In genomic region chr9:121811751-121812150, GRCh38 we compare ENCODE assay signal across 25 cellular contexts.
"Had no signal": no experiment of that assay in that cellular context is flagged by ENCODE, and none has a peak within 500 bp of the region (broad histone marks: within the 10 kb centered on the region; RNA-seq: fewer than 3 reads in every experiment).

No MANE protein-coding gene starts in this region.

- H3K9me3 Mint-ChIP-seq: effector memory CD8-positive, alpha-beta T cell; naive thymus-derived CD4-positive, alpha-beta T cell; nephron; stimulated activated naive CD8-positive, alpha-beta T cell treated with anti-CD3 and anti-CD28 coated beads, Interleukin-15, amount 100 ng/mL, for 72 hours had no signal

- H3K79me2 ChIP-seq: hepatocyte, parathyroid adenoma had no signal

- H3K27me3 ChIP-seq: gastrocnemius medialis, heart left ventricle, hepatocyte, neutrophil, suprapubic skin, thyroid gland had no signal

- DNase-seq: cortex of kidney; effector memory CD8-positive, alpha-beta T cell; foreskin fibroblast; gastrocnemius medialis; heart left ventricle; kidney; mesenchymal stem cell; midbrain; naive thymus-derived CD4-positive, alpha-beta T cell; stimulated activated CD4-positive, alpha-beta T cell treated with anti-CD3 and anti-CD28 coated beads, Interleukin-12 subunit alpha, Interleukin-12 subunit beta, amount 100 ng/mL, for 4 hours; stimulated activated CD4-positive, alpha-beta T cell treated with anti-CD3 and anti-CD28 coated beads, Interleukin-1b, Interleukin-23, amount 100 ng/mL, for 48 hours; stimulated activated CD4-positive, alpha-beta T cell treated with anti-CD3 and anti-CD28 coated beads, Interleukin-4, amount 100 ng/mL, for 1 hour; stimulated activated CD8-positive, alpha-beta memory T cell treated with anti-CD3 and anti-CD28 coated beads, Interleukin-4, amount 100 ng/mL, for 48 hours; stimulated activated naive CD4-positive, alpha-beta T cell; stimulated activated naive CD8-positive, alpha-beta T cell treated with anti-CD3 and anti-CD28 coated beads, Interleukin-15, amount 100 ng/mL, for 72 hours; thyroid gland; trophoblast cell had no signal

- H3K27me3 Mint-ChIP-seq: effector memory CD8-positive, alpha-beta T cell; naive thymus-derived CD4-positive, alpha-beta T cell; stimulated activated naive CD8-positive, alpha-beta T cell treated with anti-CD3 and anti-CD28 coated beads, Interleukin-15, amount 100 ng/mL, for 72 hours had no signal

- H3K27ac ChIP-seq: gastrocnemius medialis, heart left ventricle, hepatocyte, neutrophil, parathyroid adenoma, suprapubic skin, thyroid gland had no signal

- H3K4me1 Mint-ChIP-seq: naive thymus-derived CD4-positive, alpha-beta T cell; stimulated activated naive CD8-positive, alpha-beta T cell treated with anti-CD3 and anti-CD28 coated beads, Interleukin-15, amount 100 ng/mL, for 72 hours had no signal

- H3K4me1 ChIP-seq: gastrocnemius medialis, parathyroid adenoma, thyroid gland had no signal

- H3K4me2 ChIP-seq: hepatocyte, smooth muscle cell had no signal

- H3K9me3 ChIP-seq: gastrocnemius medialis, heart left ventricle, neutrophil, suprapubic skin, thyroid gland had no signal

- H3K36me3 Mint-ChIP-seq: naive thymus-derived CD4-positive, alpha-beta T cell had no signal

- H3K36me3 ChIP-seq: gastrocnemius medialis, heart left ventricle, neutrophil, suprapubic skin, thyroid gland had no signal

- ATAC-seq: effector memory CD8-positive, alpha-beta T cell; gastrocnemius medialis; heart left ventricle; naive thymus-derived CD4-positive, alpha-beta T cell; sciatic nerve; stimulated activated naive CD8-positive, alpha-beta T cell treated with anti-CD3 and anti-CD28 coated beads, Interleukin-15, amount 100 ng/mL, for 72 hours had no signal

- H3K4me3 Mint-ChIP-seq: effector memory CD8-positive, alpha-beta T cell; naive thymus-derived CD4-positive, alpha-beta T cell; nephron; stimulated activated naive CD8-positive, alpha-beta T cell treated with anti-CD3 and anti-CD28 coated beads, Interleukin-15, amount 100 ng/mL, for 72 hours had no signal

- H3K27ac Mint-ChIP-seq: effector memory CD8-positive, alpha-beta T cell; naive thymus-derived CD4-positive, alpha-beta T cell; nephron; progenitor cell of endocrine pancreas; stimulated activated naive CD8-positive, alpha-beta T cell treated with anti-CD3 and anti-CD28 coated beads, Interleukin-15, amount 100 ng/mL, for 72 hours had no signal

- H2AFZ ChIP-seq: hepatocyte, parathyroid adenoma had no signal

- H3K4me3 ChIP-seq: gastrocnemius medialis, heart left ventricle, hepatocyte, smooth muscle cell, suprapubic skin, thyroid gland had no signal
